In genomic region chr6:14260839-14261238, GRCh38 we compare ENCODE assay signal across 29 cellular contexts.
"Had no signal": no experiment of that assay in that cellular context is flagged by ENCODE, and none has a peak within 500 bp of the region (broad histone marks: within the 10 kb centered on the region; RNA-seq: fewer than 3 reads in every experiment).

No MANE protein-coding gene starts in this region.

- H3K9me3 ChIP-seq: neutrophil, pancreas, prostate gland, thyroid gland had no signal

- H3K4me3 Mint-ChIP-seq: naive thymus-derived CD8-positive, alpha-beta T cell; natural killer cell treated with Interleukin-12 subunit alpha and Interleukin-12 subunit beta and Interleukin-15 and Interleukin-18, amount 100 ng/mL, for 72 hours; nephron progenitor cell; neural crest cell; stimulated activated effector memory CD8-positive, alpha-beta T cell treated with anti-CD3 and anti-CD28 coated beads, Interleukin-12 subunit alpha, Interleukin-12 subunit beta, amount 100 ng/mL, for 72 hours; stimulated activated naive B cell treated with anti-CD40 and anti-IgM and Interleukin-4, amounts not matched to agents 10 μg/mL and 1 μg/mL and 100 μg/mL, for 72 hours; stimulated activated naive CD8-positive, alpha-beta T cell treated with anti-CD3 and anti-CD28 coated beads, Interleukin-15, Interleukin-2, amounts not matched to agents 100 ng/mL and 50 ng/mL, for 24 hours had no signal

- FAIRE-seq: pancreas, small intestine, urothelium cell line had no signal

- H3K4me3 ChIP-seq: pancreas, prostate gland, right atrium auricular region, right lobe of liver, sigmoid colon, stomach, thoracic aorta, thyroid gland, tibial nerve, upper lobe of left lung, vagina had no signal

- H3K36me3 Mint-ChIP-seq: natural killer cell treated with Interleukin-12 subunit alpha and Interleukin-12 subunit beta and Interleukin-15 and Interleukin-18, amount 100 ng/mL, for 72 hours; stimulated activated effector memory CD8-positive, alpha-beta T cell treated with anti-CD3 and anti-CD28 coated beads, Interleukin-12 subunit alpha, Interleukin-12 subunit beta, amount 100 ng/mL, for 72 hours had no signal

- H3K4me1 ChIP-seq: pancreas, prostate gland, right atrium auricular region, right lobe of liver, sigmoid colon, stomach, thyroid gland, tibial nerve, upper lobe of left lung, vagina had no signal

- ATAC-seq: naive thymus-derived CD8-positive, alpha-beta T cell; natural killer cell treated with Interleukin-12 subunit alpha and Interleukin-12 subunit beta and Interleukin-15 and Interleukin-18, amount 100 ng/mL, for 72 hours; pancreas; right lobe of liver; stimulated activated effector memory CD8-positive, alpha-beta T cell treated with anti-CD3 and anti-CD28 coated beads, Interleukin-12 subunit alpha, Interleukin-12 subunit beta, amount 100 ng/mL, for 72 hours; stimulated activated naive B cell treated with anti-CD40 and anti-IgM and Interleukin-4, amounts not matched to agents 10 μg/mL and 1 μg/mL and 100 μg/mL, for 72 hours had no signal

- H3K27me3 ChIP-seq: neutrophil, right atrium auricular region, right lobe of liver, sigmoid colon, stomach, thyroid gland, tibial nerve, upper lobe of left lung, vagina had no signal

- H3K9me3 Mint-ChIP-seq: natural killer cell treated with Interleukin-12 subunit alpha and Interleukin-12 subunit beta and Interleukin-15 and Interleukin-18, amount 100 ng/mL, for 72 hours had no signal

- H3K36me3 ChIP-seq: neutrophil, pancreas, prostate gland, right atrium auricular region, right lobe of liver, sigmoid colon, stomach, thoracic aorta, thyroid gland, tibial nerve, upper lobe of left lung, vagina had no signal

- H3K27ac ChIP-seq: neutrophil, pancreas, prostate gland, right atrium auricular region, right lobe of liver, sigmoid colon, stomach, thoracic aorta, thyroid gland, tibial nerve, upper lobe of left lung, vagina had no signal

- H3K27ac Mint-ChIP-seq: naive thymus-derived CD8-positive, alpha-beta T cell; natural killer cell treated with Interleukin-12 subunit alpha and Interleukin-12 subunit beta and Interleukin-15 and Interleukin-18, amount 100 ng/mL, for 72 hours; nephron progenitor cell; stimulated activated effector memory CD8-positive, alpha-beta T cell treated with anti-CD3 and anti-CD28 coated beads, Interleukin-12 subunit alpha, Interleukin-12 subunit beta, amount 100 ng/mL, for 72 hours; stimulated activated naive CD8-positive, alpha-beta T cell treated with anti-CD3 and anti-CD28 coated beads, Interleukin-15, Interleukin-2, amounts not matched to agents 100 ng/mL and 50 ng/mL, for 24 hours had no signal

- H3K27me3 Mint-ChIP-seq: naive thymus-derived CD8-positive, alpha-beta T cell; stimulated activated naive B cell treated with anti-CD40 and anti-IgM and Interleukin-4, amounts not matched to agents 10 μg/mL and 1 μg/mL and 100 μg/mL, for 72 hours; stimulated activated naive CD8-positive, alpha-beta T cell treated with anti-CD3 and anti-CD28 coated beads, Interleukin-15, Interleukin-2, amounts not matched to agents 100 ng/mL and 50 ng/mL, for 24 hours had no signal

- DNase-seq: naive thymus-derived CD8-positive, alpha-beta T cell; nephron progenitor cell; nucleus accumbens; pancreas; retina; right lobe of liver; sigmoid colon; small intestine; stimulated activated CD4-positive, alpha-beta T cell treated with anti-CD3 and anti-CD28 coated beads, Interleukin-15, amount 100 ng/mL, for 24 hours; stimulated activated CD4-positive, alpha-beta T cell treated with anti-CD3 and anti-CD28 coated beads, Interleukin-2, amount 100 ng/mL, for 24 hours; stimulated activated CD4-positive, alpha-beta T cell treated with anti-CD3 and anti-CD28 coated beads, Interleukin-2, amount 100 ng/mL, for 48 hours; stimulated activated CD4-positive, alpha-beta T cell treated with anti-CD3 and anti-CD28 coated beads, Interleukin-4, amount 100 ng/mL, for 24 hours; stimulated activated naive B cell treated with anti-CD40 and anti-IgM and Interleukin-4, amounts not matched to agents 10 μg/mL and 1 μg/mL and 100 μg/mL, for 72 hours; stimulated activated naive CD4-positive, alpha-beta T cell treated with Interleukin-2 at 50 U/mL for 16 hours; stomach; thyroid gland; trophoblast cell; upper lobe of left lung had no signal

- H3K4me1 Mint-ChIP-seq: stimulated activated effector memory CD8-positive, alpha-beta T cell treated with anti-CD3 and anti-CD28 coated beads, Interleukin-12 subunit alpha, Interleukin-12 subunit beta, amount 100 ng/mL, for 72 hours had no signal
